3 cellular contexts compared by ENCODE assay signal in genomic region chr12:9577729-9578128, GRCh38. TPM values are rescaled to one million over a fixed set of nuclear protein-coding genes. Genes with fewer than 3 reads are reported as not detected.
"Had no signal": no experiment of that assay in that cellular context is flagged by ENCODE, and none has a peak within 500 bp of the region (broad histone marks: within the 10 kb centered on the region; RNA-seq: fewer than 3 reads in every experiment).

No MANE protein-coding gene starts in this region.

RNA-seq across cellular contexts. Expression of gene KLRB1, which starts 30.0 kb away (rescaled TPM):
- total RNA-seq: activated B cell treated with CpG ODN at 0.5 μM for 24 hours; activated CD4-positive, alpha-beta T cell treated with anti-CD3 and anti-CD28 coated beads, Interleukin-2, amount 10 ng/mL, durations not matched to agents 24 days and 14 days; WTC11 had no signal
